In genomic region chr6:163655217-163656121, GRCh38 we compare ENCODE assay signal across 18 cellular contexts.
DNase-seq lines count a peak whose midpoint lies in the region; ATAC-seq, FAIRE-seq and TF ChIP-seq lines count a peak whose summit lies in the region.
"Had no signal": no experiment of that assay in that cellular context is flagged by ENCODE, and none has a peak within 500 bp of the region (broad histone marks: within the 10 kb centered on the region; RNA-seq: fewer than 3 reads in every experiment).

No MANE protein-coding gene starts in this region.

- H3K79me1 ChIP-seq in H1 (ENCODE audit: low read depth, low read length), result no peaks in the 10 kb centered on the region

- H2BK12ac ChIP-seq in H1 (ENCODE audit: low read depth, low read length), result no peak overlapping the region

- no peak overlapping the region for H3K14ac ChIP-seq in H1 (ENCODE audit: insufficient read length)

- TF ChIP-seq EP300 in H1 (IDR thresholded peaks at IDR 0.05; ENCODE audit: borderline replicate concordance in 1 of 2, low read depth in 2 of 2, low read length in 2 of 2) (no peak), upper lobe of left lung (IDR thresholded peaks at IDR 0.05) (no peak)

- no peaks in the 10 kb centered on the region for H3K23me2 ChIP-seq in H1 (ENCODE audit: low read depth, low read length)

- H2BK120ac ChIP-seq in H1 (replicated peaks; ENCODE audit: low read depth, low read length), result no peak overlapping the region

- H3K4me1 ChIP-seq in H1 (replicated peaks in 1 of 4; ENCODE audit: control insufficient read depth in 3 of 4, insufficient read depth in 4 of 4, low read length in 3 of 4) (no peaks in the 10 kb centered on the region), upper lobe of left lung (no peaks in the 10 kb centered on the region), tibial artery (no peaks in the 10 kb centered on the region)
- H3K4me1 ChIP-seq: psoas muscle had no signal

- H3K27ac ChIP-seq in H1 (ENCODE audit: low read depth, low read length), result no peak overlapping the region
- no peak overlapping the region for H3K27ac ChIP-seq in upper lobe of left lung
- H3K27ac ChIP-seq in tibial artery, result no peak overlapping the region
- H3K27ac ChIP-seq: psoas muscle had no signal

- H2AK5ac ChIP-seq in H1 (ENCODE audit: low read depth, low read length), result no peak overlapping the region

- H3K4me3 ChIP-seq in H1 (ENCODE audit: extremely low read depth in 1 of 4, insufficient read depth in 2 of 4, low read depth in 3 of 4, low read length in 4 of 4) (no peak overlapping the region), upper lobe of left lung (no peak overlapping the region), tibial artery (no peak overlapping the region)
- H3K4me3 ChIP-seq: psoas muscle, smooth muscle cell had no signal

- H3K36me3 ChIP-seq in H1 (ENCODE audit: control insufficient read depth in 2 of 4, insufficient read depth in 4 of 4, low read length in 3 of 4), result no peaks in the 10 kb centered on the region
- H3K36me3 ChIP-seq in upper lobe of left lung, result no peaks in the 10 kb centered on the region
- H3K36me3 ChIP-seq in tibial artery, result no peaks in the 10 kb centered on the region

- H3K79me2 ChIP-seq in H1 (ENCODE audit: control insufficient read depth in 1 of 2, insufficient read depth in 2 of 2, low read length in 2 of 2), result no peaks in the 10 kb centered on the region

- H4K20me1 ChIP-seq in H1 (replicated peaks in 1 of 2; ENCODE audit: control insufficient read depth in 1 of 2, insufficient read depth in 2 of 2, low read length in 2 of 2), result no peaks in the 10 kb centered on the region

- no peak overlapping the region for H2BK5ac ChIP-seq in H1 (ENCODE audit: low read depth, low read length)

- no peak overlapping the region for H4K5ac ChIP-seq in H1 (ENCODE audit: insufficient read length, low read depth, low read length)

- FAIRE-seq in H1 (lab: Jason Lieb, UNC), result no peak
- FAIRE-seq in H54 (lab: Jason Lieb, UNC), result no peak
- FAIRE-seq: G401.6 had no signal

- H4K91ac ChIP-seq in H1 (replicated peaks; ENCODE audit: insufficient read length, low read length), result no peak overlapping the region

- H3K4ac ChIP-seq in H1 (replicated peaks; ENCODE audit: insufficient read length, low read depth, low read length), result no peak overlapping the region

- H3K9me3 ChIP-seq in H1 (ENCODE audit: insufficient read depth in 2 of 2, low read depth in 1 of 2, low read length in 1 of 2), result no peaks in the 10 kb centered on the region
- no peaks in the 10 kb centered on the region for H3K9me3 ChIP-seq in upper lobe of left lung
- H3K9me3 ChIP-seq in tibial artery, result no peaks in the 10 kb centered on the region
- H3K9me3 ChIP-seq: psoas muscle had no signal

- H3K27me3 ChIP-seq in H1 (replicated peaks in 1 of 4; ENCODE audit: control insufficient read depth in 3 of 4, extremely low read depth in 1 of 4, insufficient read depth in 3 of 4, low read length in 3 of 4) (no peaks in the 10 kb centered on the region; a peak in 1 of 7 replicates), upper lobe of left lung (no peaks in the 10 kb centered on the region), tibial artery (peaks cover 0 to 2% of the 10 kb centered on the region in 2 donors)

- no peak for DNase-seq in H1 (ENCODE audit: low read depth in 1 of 2, low spot score in 2 of 2)
- DNase-seq in upper lobe of left lung, result no peak
- no peak for DNase-seq in tibial artery
- DNase-seq in NK-92 treated with Interleukin-12 subunit alpha and Interleukin-12 subunit beta, amount 100 ng/mL, for 24 hours (lab: John Stamatoyannopoulos, UW), result no peak
- no peak for DNase-seq in H54 (ENCODE audit: insufficient read length, low spot score)
- DNase-seq: effector memory CD8-positive, alpha-beta T cell; HFFc6; left cardiac atrium; midbrain; NCI-H146; nephron progenitor cell; psoas muscle; stimulated activated CD4-positive, alpha-beta T cell treated with anti-CD3 and anti-CD28 coated beads, Interleukin-4, amount 100 ng/mL, for 1 hour had no signal

- H4K8ac ChIP-seq in H1 (ENCODE audit: extremely low read depth, insufficient read depth, low read length), result no peak overlapping the region

- intact Hi-C loops in tibial artery (cut with DNase I; ENCODE audit: low total_unique reads), result no loop called here

- no peak overlapping the region for H3K18ac ChIP-seq in H1 (ENCODE audit: extremely low read depth, low read length)

- no peak overlapping the region for H2BK15ac ChIP-seq in H1 (ENCODE audit: low read length)

- no peak overlapping the region for H2AFZ ChIP-seq in H1 (ENCODE audit: low read length)

- POLR2A ChIA-PET in H1 (lab: Charles Lee; ENCODE audit: partially characterized antibody), result no interaction called here

- H3K23ac ChIP-seq in H1 (ENCODE audit: insufficient read length), result no peak overlapping the region

- H3K4me2 ChIP-seq in H1 (ENCODE audit: insufficient read depth in 1 of 2, low read depth in 2 of 2, low read length in 2 of 2), result no peak overlapping the region
- H3K4me2 ChIP-seq: smooth muscle cell had no signal

- TF ChIP-seq POLR2A in H1 (IDR thresholded peaks at IDR 0.05; ENCODE audit: control extremely low read depth in 1 of 2, low read depth in 2 of 2, low read length in 2 of 2) (no peak), upper lobe of left lung (IDR thresholded peaks at IDR 0.05) (no peak), H54 (IDR thresholded peaks at IDR 0.05; ENCODE audit: low read depth, low read length) (no peak)

- CTCF ChIA-PET in H1 (lab: Charles Lee; ENCODE audit: partially characterized antibody), result interaction anchor here (1.0 kb wide), 1 partner anchor 300 kb away, joined by 3 read pairs; no protein-coding TSS in a partner anchor

- peak; percentile 27 to 40; a peak in 2 of 4 replicates for TF ChIP-seq RAD21 in H1 (IDR thresholded peaks at IDR 0.05 in 1 of 2, conservative IDR thresholded peaks at IDR 0.05 in 1 of 2; ENCODE audit: low read depth in 2 of 2, low read length in 2 of 2)

- no peak overlapping the region for H3K56ac ChIP-seq in H1 (replicated peaks; ENCODE audit: insufficient read length, low read depth, low read length)

- no peak overlapping the region for H2BK20ac ChIP-seq in H1 (ENCODE audit: low read length)

- WGBS in H1 (ENCODE audit: extremely low coverage in 1 of 2, insufficient coverage in 1 of 2, insufficient read length in 1 of 2, insufficient replicate concordance in 2 of 2, low coverage in 1 of 2, low lambda C conversion rate in 2 of 2, missing lambda C conversion rate in 1 of 2), 2 experiments, result 96% methylated on average over 7 of the region's 7 CpGs; no CpG with 5 or more reads in 1 of the 2 experiments
- 83 to 88% methylated on average over 7 of the region's 7 CpGs for WGBS in upper lobe of left lung, 2 donors

- TF ChIP-seq CTCF in GM12872 (IDR thresholded peaks at IDR 0.05; ENCODE audit: insufficient read depth, low read depth, low read length) (peak; percentile 33; the same call in 1 of the 3 replicates), H1 (IDR thresholded peaks at IDR 0.05; ENCODE audit: control extremely low read depth in 1 of 3, insufficient read depth in 1 of 3, low read depth in 1 of 3, low read length in 3 of 3) (no peak), upper lobe of left lung (IDR thresholded peaks at IDR 0.05) (no peak), tibial artery (IDR thresholded peaks at IDR 0.05) (no peak)

- ATAC-seq in GM18868 (IDR thresholded peaks at IDR 0.05; ENCODE audit: unreplicated experiment) (peak; percentile 66), HG02973 (IDR thresholded peaks at IDR 0.05; ENCODE audit: unreplicated experiment) (peak; percentile 67), upper lobe of left lung (ENCODE audit: low FRiP score in 2 of 2) (no peak)
- ATAC-seq: effector memory CD8-positive, alpha-beta T cell; left cardiac atrium had no signal

- no peak overlapping the region for H3K9ac ChIP-seq in H1 (replicated peaks in 1 of 4; ENCODE audit: extremely low read depth in 1 of 4, low read depth in 3 of 4, low read length in 3 of 4)

TF ChIP-seq in H1, 55 proteins besides CTCF, POLR2A, EP300 and RAD21:
- TF ChIP-seq USF2 (IDR thresholded peaks at IDR 0.05; ENCODE audit: low read length), result no peak
- no peak for TF ChIP-seq PHF8 (conservative IDR thresholded peaks at IDR 0.05; ENCODE audit: low read depth, low read length)
- TF ChIP-seq JUN (IDR thresholded peaks at IDR 0.05; ENCODE audit: low read depth, low read length), result no peak
- no peak for TF ChIP-seq CEBPB (IDR thresholded peaks at IDR 0.05; ENCODE audit: low read depth, low read length)
- TF ChIP-seq SRF (IDR thresholded peaks at IDR 0.05; ENCODE audit: low read depth, low read length), result no peak
- no peak for TF ChIP-seq BACH1 (IDR thresholded peaks at IDR 0.05; ENCODE audit: low read length)
- TF ChIP-seq YY1 (IDR thresholded peaks at IDR 0.05; ENCODE audit: low read depth, low read length), result no peak
- no peak for TF ChIP-seq MAX (IDR thresholded peaks at IDR 0.05)
- no peak for TF ChIP-seq CTBP2 (IDR thresholded peaks at IDR 0.05; ENCODE audit: borderline replicate concordance, insufficient read depth, insufficient read length, low read length)
- no peak for TF ChIP-seq JUND (IDR thresholded peaks at IDR 0.05; ENCODE audit: low read length)
- no peak for TF ChIP-seq CHD2 (IDR thresholded peaks at IDR 0.05; ENCODE audit: low read length)
- TF ChIP-seq TEAD4 (IDR thresholded peaks at IDR 0.05; ENCODE audit: low read depth, low read length), result no peak
- TF ChIP-seq CBX5 (IDR thresholded peaks at IDR 0.05; ENCODE audit: low read depth, low read length), result no peak
- TF ChIP-seq CREB1 (IDR thresholded peaks at IDR 0.05), result no peak
- TF ChIP-seq NANOG (IDR thresholded peaks at IDR 0.05; ENCODE audit: insufficient read depth, low read depth, low read length, poor library complexity, severe bottlenecking), result no peak
- TF ChIP-seq TAF1 (IDR thresholded peaks at IDR 0.05; ENCODE audit: low read depth, low read length), result no peak
- no peak for TF ChIP-seq SP2 (IDR thresholded peaks at IDR 0.05; ENCODE audit: low read length)
- no peak for TF ChIP-seq CBX8 (IDR thresholded peaks at IDR 0.05; ENCODE audit: borderline replicate concordance, low read depth, low read length)

Comparison
In these comparisons a context has a peak if more than half of its experiments do, and no peak if none do; other contexts are left out.
1. ATAC-seq: peak in GM18868 (single experiment) and HG02973 (single experiment); none in upper lobe of left lung (0 of 2).